ENCODE assay signal across 21 cellular contexts in genomic region chr9:25724424-25724823, GRCh38. TPM values are rescaled to one million over a fixed set of nuclear protein-coding genes. Genes with fewer than 3 reads are reported as not detected.
DNase-seq lines count a peak whose midpoint lies in the region; ATAC-seq and TF ChIP-seq lines count a peak whose summit lies in the region.
"Had no signal": no experiment of that assay in that cellular context is flagged by ENCODE, and none has a peak within 500 bp of the region (broad histone marks: within the 10 kb centered on the region; RNA-seq: fewer than 3 reads in every experiment).

No MANE protein-coding gene starts in this region.

- no peak overlapping the region for H3K27ac ChIP-seq in osteoblast (ENCODE audit: low read depth, low read length)

- H4K20me1 ChIP-seq in osteoblast (ENCODE audit: insufficient read depth, low read length) = no peaks in the 10 kb centered on the region

- TF ChIP-seq CTCF in osteoblast (IDR thresholded peaks at IDR 0.05; ENCODE audit: extremely low read depth, low read depth, low read length) = no peak

- ATAC-seq in GM18498 (IDR thresholded peaks at IDR 0.05; ENCODE audit: unreplicated experiment) = no peak
- ATAC-seq: effector memory CD8-positive, alpha-beta T cell; T-helper 17 cell had no signal

- H3K79me2 ChIP-seq in osteoblast (ENCODE audit: insufficient read depth, low read length) = no peaks in the 10 kb centered on the region

- H3K27me3 ChIP-seq in osteoblast (ENCODE audit: insufficient read depth, low read length) = no peaks in the 10 kb centered on the region

- no peaks in the 10 kb centered on the region for H3K4me1 ChIP-seq in osteoblast (ENCODE audit: insufficient read depth, low read length)

- peak overlapping the region; percentile 12 for H3K4me3 ChIP-seq in osteoblast (ENCODE audit: insufficient read depth, low read length)

- H3K9me3 ChIP-seq in osteoblast (ENCODE audit: low read depth, low read length) = no peaks in the 10 kb centered on the region

- no peak overlapping the region for H2AFZ ChIP-seq in osteoblast (ENCODE audit: low read length)

- peak; percentile 4 for DNase-seq in GM04503 (ENCODE audit: low read depth)
- peak; percentile 73 for DNase-seq in RPMI7951 (ENCODE audit: low read depth)
- peak; percentile 83 for DNase-seq in dedifferentiated amniotic fluid mesenchymal stem cell (ENCODE audit: extremely low spot score)
- peak; percentile 57 for DNase-seq in osteoblast (ENCODE audit: insufficient read length, low spot score, missing footprints)
- no peak for DNase-seq in NCI-H2081 treated with DMSO at 0.1 percent for 48 hours (lab: John Stamatoyannopoulos, UW)
- no peak for DNase-seq in cerebellar nuclear complex (lab: John Stamatoyannopoulos, UW)
- no peak for DNase-seq in activated gamma-delta T cell treated with Interleukin-2 at 50 U/mL for 16 hours
- DNase-seq: activated naive CD4-positive, alpha-beta T cell treated with anti-CD3 and anti-CD28 coated beads for 36 hours; C1 segment of cervical spinal cord; caudate nucleus; DMS53; effector memory CD8-positive, alpha-beta T cell; H7; mesendoderm; MM.1S; NCI-H2081; NCI-H69; RPMI8226; substantia nigra; T-helper 17 cell had no signal

- H3K36me3 ChIP-seq in osteoblast (ENCODE audit: insufficient read depth, low read length) = no peaks in the 10 kb centered on the region

- H3K4me2 ChIP-seq in osteoblast (ENCODE audit: insufficient read depth, low read length) = peak overlapping the region; percentile 9

RNA-seq across cellular contexts. Expression of gene TUSC1, which starts 46.2 kb away (rescaled TPM):
- total RNA-seq in RPMI7951 (2014; rRNA removed; shearing (Covaris generic)) = 7.7 and 8.5 TPM in 2 replicates
- total RNA-seq in osteoblast = 12.7 and 13.8 TPM in 2 replicates
- total RNA-seq: activated naive CD4-positive, alpha-beta T cell treated with anti-CD3 and anti-CD28 coated beads for 36 hours; H7; T-helper 17 cell had no signal

Comparison
In these comparisons a context has a peak if more than half of its experiments do, and no peak if none do; other contexts are left out.
1. DNase-seq: peak in GM04503 (single experiment), RPMI7951 (single experiment), dedifferentiated amniotic fluid mesenchymal stem cell (single experiment) and osteoblast (single experiment); none in NCI-H2081 treated with DMSO at 0.1 percent for 48 hours (single experiment), cerebellar nuclear complex (0 of 2) and activated gamma-delta T cell treated with Interleukin-2 at 50 U/mL for 16 hours (single experiment).